ENCODE assay signal across 14 cellular contexts in the genomic region with DNA sequence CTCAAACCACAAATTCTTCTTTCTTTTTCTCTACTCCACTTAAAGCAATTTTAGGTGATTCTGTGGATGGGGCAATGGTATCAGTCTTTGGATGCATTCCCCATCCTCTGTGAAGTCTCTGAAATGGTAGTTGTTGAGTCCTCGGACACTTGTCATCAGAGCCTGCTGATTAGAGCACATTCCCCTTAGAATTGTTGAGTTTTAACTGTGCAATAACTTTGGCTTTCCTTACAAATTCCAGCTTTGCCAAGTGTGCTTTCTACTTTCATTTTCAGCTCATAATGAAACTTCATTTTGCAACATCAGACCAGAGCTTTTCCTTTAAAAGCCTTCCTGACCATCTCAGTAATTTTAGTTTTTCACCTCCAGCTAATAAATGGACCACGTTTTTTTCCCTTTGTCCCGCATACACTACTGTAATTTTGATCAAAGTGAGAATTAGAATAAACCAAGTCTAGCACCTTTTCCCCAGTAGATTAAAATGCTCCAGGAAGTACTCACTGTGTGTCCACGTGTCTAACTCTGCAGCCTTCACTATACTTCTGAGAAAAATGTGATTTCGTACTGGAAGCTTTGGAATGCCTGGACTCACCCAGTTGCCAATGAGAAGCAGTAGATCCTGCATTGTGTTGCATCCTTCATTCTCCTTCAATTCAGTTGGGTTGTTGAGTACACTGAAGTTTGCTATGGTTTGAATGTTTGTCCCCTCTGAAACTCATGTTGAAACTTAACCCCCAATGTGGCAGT.
"Had no signal": no experiment of that assay in that cellular context is flagged by ENCODE, and none has a peak within 500 bp of the region (broad histone marks: within the 10 kb centered on the region; RNA-seq: fewer than 3 reads in every experiment).

No MANE protein-coding gene starts in this region.

- H3K27ac ChIP-seq: ascending aorta, colonic mucosa, SJSA1, transverse colon, VCaP had no signal

- H3K4me1 ChIP-seq: colonic mucosa, SJSA1 had no signal

- H3K4me1 Mint-ChIP-seq: activated naive CD8-positive, alpha-beta T cell treated with anti-CD3 and anti-CD28 coated beads, Interleukin-2, amount 10 ng/mL, durations not matched to agents 7 days and 5 days; memory B cell had no signal

- H3K4me3 ChIP-seq: colonic mucosa, SJSA1, smooth muscle cell, transverse colon had no signal

- H3K36me3 ChIP-seq: ascending aorta, colonic mucosa, SJSA1, transverse colon had no signal

- H3K4me3 Mint-ChIP-seq: activated CD8-positive, alpha-beta T cell treated with anti-CD3 and anti-CD28 coated beads for 36 hours; activated naive CD8-positive, alpha-beta T cell treated with anti-CD3 and anti-CD28 coated beads, Interleukin-2, amount 10 ng/mL, durations not matched to agents 7 days and 5 days; memory B cell; nephron progenitor cell had no signal

- H3K36me3 Mint-ChIP-seq: activated naive CD8-positive, alpha-beta T cell treated with anti-CD3 and anti-CD28 coated beads, Interleukin-2, amount 10 ng/mL, durations not matched to agents 7 days and 5 days; memory B cell had no signal

- H3K4me2 ChIP-seq: smooth muscle cell had no signal

- H3K9me3 Mint-ChIP-seq: activated CD8-positive, alpha-beta T cell treated with anti-CD3 and anti-CD28 coated beads for 36 hours; activated naive CD8-positive, alpha-beta T cell treated with anti-CD3 and anti-CD28 coated beads, Interleukin-2, amount 10 ng/mL, durations not matched to agents 7 days and 5 days; memory B cell; nephron progenitor cell had no signal

- H3K27me3 ChIP-seq: ascending aorta, colonic mucosa, SJSA1, transverse colon had no signal

- ATAC-seq: activated CD8-positive, alpha-beta T cell treated with anti-CD3 and anti-CD28 coated beads for 36 hours had no signal

- H3K9me3 ChIP-seq: ascending aorta, colonic mucosa, SJSA1, transverse colon had no signal

- H3K27me3 Mint-ChIP-seq: memory B cell had no signal

- DNase-seq: activated CD8-positive, alpha-beta memory T cell treated with anti-CD3 and anti-CD28 coated beads, Interleukin-2, amount 50 U/mL, for 4 hours; activated CD8-positive, alpha-beta T cell treated with anti-CD3 and anti-CD28 coated beads for 36 hours; activated naive CD8-positive, alpha-beta T cell treated with anti-CD3 and anti-CD28 coated beads, Interleukin-2, amount 10 ng/mL, durations not matched to agents 7 days and 5 days; colonic mucosa; effector CD8-positive, alpha-beta T cell; hippocampal formation; nephron progenitor cell; T-helper 9 cell; transverse colon had no signal

- H3K27ac Mint-ChIP-seq: activated CD8-positive, alpha-beta T cell treated with anti-CD3 and anti-CD28 coated beads for 36 hours; activated naive CD8-positive, alpha-beta T cell treated with anti-CD3 and anti-CD28 coated beads, Interleukin-2, amount 10 ng/mL, durations not matched to agents 7 days and 5 days; memory B cell; nephron progenitor cell had no signal
